In genomic region chr10:98423691-98424120, GRCh38 we compare ENCODE assay signal across 14 cellular contexts. TPM values are rescaled to one million over a fixed set of nuclear protein-coding genes. Genes with fewer than 3 reads are reported as not detected.
A peak's percentile ranks its signal among the peaks of the same experiment; 100 is the strongest.
DNase-seq lines count a peak whose midpoint lies in the region; FAIRE-seq and TF ChIP-seq lines count a peak whose summit lies in the region.
"Had no signal": no experiment of that assay in that cellular context is flagged by ENCODE, and none has a peak within 500 bp of the region (broad histone marks: within the 10 kb centered on the region; RNA-seq: fewer than 3 reads in every experiment).

No MANE protein-coding gene starts in this region.

- CTCF ChIA-PET in Calu3 (lab: Charles Lee), result no interaction called here

- H3K4me3 Mint-ChIP-seq in Calu3 (ENCODE audit: low read depth, unreplicated experiment), result no peak overlapping the region
- H3K4me3 Mint-ChIP-seq: activated naive CD4-positive, alpha-beta T cell treated with anti-CD3 and anti-CD28 coated beads for 36 hours; CD8-positive, alpha-beta T cell; T-helper 1 cell treated with Interleukin-12 subunit alpha and Interleukin-12 subunit beta and Interleukin-4 antibody, amounts not matched to agents 30 μg/mL and 1 μg/mL, for 36 hours had no signal

- H3K27me3 Mint-ChIP-seq in Calu3 (ENCODE audit: unreplicated experiment), result no peaks in the 10 kb centered on the region

- no peak overlapping the region for H3K27ac Mint-ChIP-seq in Calu3 (ENCODE audit: unreplicated experiment)
- H3K27ac Mint-ChIP-seq: activated naive CD4-positive, alpha-beta T cell treated with anti-CD3 and anti-CD28 coated beads for 36 hours; CD8-positive, alpha-beta T cell; T-helper 1 cell treated with Interleukin-12 subunit alpha and Interleukin-12 subunit beta and Interleukin-4 antibody, amounts not matched to agents 30 μg/mL and 1 μg/mL, for 36 hours had no signal

- H3K4me3 ChIP-seq in astrocyte of the cerebellum (ENCODE audit: low read depth, low read length), result no peak overlapping the region

- in situ Hi-C loops in astrocyte of the cerebellum (cut with HindIII; ENCODE audit: low sequenced_read_pairs), result no loop called here

- no peak for FAIRE-seq in D721Med (lab: Jason Lieb, UNC)

- no TSS peak for BruUV-seq in Calu3 (replicated peaks; lab: Mats Ljungman, UMichigan)

- H3K36me3 Mint-ChIP-seq in Calu3 (ENCODE audit: insufficient read depth, unreplicated experiment), result no peaks in the 10 kb centered on the region

- no peaks in the 10 kb centered on the region for H3K4me1 Mint-ChIP-seq in Calu3 (ENCODE audit: low read depth, unreplicated experiment)

- no peaks in the 10 kb centered on the region for H3K9me3 Mint-ChIP-seq in Calu3 (ENCODE audit: low read depth, unreplicated experiment)
- H3K9me3 Mint-ChIP-seq: activated naive CD4-positive, alpha-beta T cell treated with anti-CD3 and anti-CD28 coated beads for 36 hours; CD8-positive, alpha-beta T cell; T-helper 1 cell treated with Interleukin-12 subunit alpha and Interleukin-12 subunit beta and Interleukin-4 antibody, amounts not matched to agents 30 μg/mL and 1 μg/mL, for 36 hours had no signal

- DNase-seq in D721Med (ENCODE audit: insufficient read length, low spot score) (no peak), HT1080 (ENCODE audit: low read depth) (peak; percentile 41), astrocyte of the cerebellum (ENCODE audit: low read depth) (no peak), mesenteric fat pad (ENCODE audit: low spot score) (peak; percentile 65), AG20443 (ENCODE audit: low spot score) (no peak), NCI-H2196 (lab: John Stamatoyannopoulos, UW; ENCODE audit: unreplicated experiment) (no peak), mucosa of gallbladder (ENCODE audit: low spot score) (no peak), Calu3 (no peak)
- DNase-seq: activated naive CD4-positive, alpha-beta T cell treated with anti-CD3 and anti-CD28 coated beads for 36 hours; NCI-H1105 treated with DMSO at 0.1 percent for 48 hours; PC-3; retina had no signal

- intact Hi-C loops in Calu3 (cut with micrococcal nuclease; ENCODE audit: unreplicated experiment), result no loop called here

- TF ChIP-seq CTCF in D721Med (IDR thresholded peaks at IDR 0.05; ENCODE audit: insufficient read depth, missing control alignments) (peak; percentile 31), astrocyte of the cerebellum (IDR thresholded peaks at IDR 0.05; ENCODE audit: low read depth, low read length, missing control alignments) (peak; percentile 5), Calu3 (IDR thresholded peaks at IDR 0.05; ENCODE audit: unreplicated experiment) (no peak)

RNA-seq across cellular contexts. Expression of gene PYROXD2, which starts 8.7 kb away (rescaled TPM):
- total RNA-seq in HT1080 (2014; rRNA removed; shearing (Covaris generic)), result 3.8 and 4.8 TPM in 2 replicates
- 2.2 and 2.9 TPM in 2 replicates for polyA plus RNA-seq in HT1080 (2015; cell fraction: cytosol; rRNA removed)
- polyA plus RNA-seq in HT1080 (2015; cell fraction: nucleus; rRNA removed), result 11.2 and 16.5 TPM in 2 replicates
- total RNA-seq in mesenteric fat pad (22.4 TPM), mucosa of gallbladder (23.1 TPM), Calu3 (2022) (7.0 and 10.1 TPM in 2 replicates)

RNA-seq across cellular contexts. Expression of gene HPS1, which starts 23.0 kb away (rescaled TPM):
- total RNA-seq in HT1080 (2014; rRNA removed; shearing (Covaris generic)), result 20.0 and 30.4 TPM in 2 replicates
- polyA plus RNA-seq in HT1080 (2015; cell fraction: cytosol; rRNA removed), result 20.5 and 28.2 TPM in 2 replicates
- 24.8 and 33.6 TPM in 2 replicates for polyA plus RNA-seq in HT1080 (2015; cell fraction: nucleus; rRNA removed)
- total RNA-seq in mesenteric fat pad (56.2 TPM), mucosa of gallbladder (83.2 TPM), Calu3 (2022) (28.1 and 34.2 TPM in 2 replicates)

Comparison
In these comparisons a context has a peak if more than half of its experiments do, and no peak if none do; other contexts are left out.
1. DNase-seq: peak in HT1080 (single experiment) and mesenteric fat pad (single experiment); none in D721Med (single experiment), astrocyte of the cerebellum (single experiment), AG20443 (single experiment), NCI-H2196 (single experiment), mucosa of gallbladder (single experiment) and Calu3 (single experiment).